ENCODE assay signal across 1 cellular context in genomic region chr2:176455865-176456291, GRCh38.
TF ChIP-seq lines count a peak whose summit lies in the region.

No MANE protein-coding gene starts in this region.

TF ChIP-seq in A549, 52 proteins besides CTCF, POLR2A, EP300 and RAD21 (continued from another document):
- TF ChIP-seq, protein P1, sequence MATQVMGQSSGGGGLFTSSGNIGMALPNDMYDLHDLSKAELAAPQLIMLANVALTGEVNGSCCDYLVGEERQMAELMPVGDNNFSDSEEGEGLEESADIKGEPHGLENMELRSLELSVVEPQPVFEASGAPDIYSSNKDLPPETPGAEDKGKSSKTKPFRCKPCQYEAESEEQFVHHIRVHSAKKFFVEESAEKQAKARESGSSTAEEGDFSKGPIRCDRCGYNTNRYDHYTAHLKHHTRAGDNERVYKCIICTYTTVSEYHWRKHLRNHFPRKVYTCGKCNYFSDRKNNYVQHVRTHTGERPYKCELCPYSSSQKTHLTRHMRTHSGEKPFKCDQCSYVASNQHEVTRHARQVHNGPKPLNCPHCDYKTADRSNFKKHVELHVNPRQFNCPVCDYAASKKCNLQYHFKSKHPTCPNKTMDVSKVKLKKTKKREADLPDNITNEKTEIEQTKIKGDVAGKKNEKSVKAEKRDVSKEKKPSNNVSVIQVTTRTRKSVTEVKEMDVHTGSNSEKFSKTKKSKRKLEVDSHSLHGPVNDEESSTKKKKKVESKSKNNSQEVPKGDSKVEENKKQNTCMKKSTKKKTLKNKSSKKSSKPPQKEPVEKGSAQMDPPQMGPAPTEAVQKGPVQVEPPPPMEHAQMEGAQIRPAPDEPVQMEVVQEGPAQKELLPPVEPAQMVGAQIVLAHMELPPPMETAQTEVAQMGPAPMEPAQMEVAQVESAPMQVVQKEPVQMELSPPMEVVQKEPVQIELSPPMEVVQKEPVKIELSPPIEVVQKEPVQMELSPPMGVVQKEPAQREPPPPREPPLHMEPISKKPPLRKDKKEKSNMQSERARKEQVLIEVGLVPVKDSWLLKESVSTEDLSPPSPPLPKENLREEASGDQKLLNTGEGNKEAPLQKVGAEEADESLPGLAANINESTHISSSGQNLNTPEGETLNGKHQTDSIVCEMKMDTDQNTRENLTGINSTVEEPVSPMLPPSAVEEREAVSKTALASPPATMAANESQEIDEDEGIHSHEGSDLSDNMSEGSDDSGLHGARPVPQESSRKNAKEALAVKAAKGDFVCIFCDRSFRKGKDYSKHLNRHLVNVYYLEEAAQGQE (IDR thresholded peaks at IDR 0.05), result no peak
